8 cellular contexts compared by ENCODE assay signal in genomic region chr1:6026095-6026809, GRCh38. TPM values are rescaled to one million over a fixed set of nuclear protein-coding genes. Genes with fewer than 3 reads are reported as not detected.
DNase-seq lines count a peak whose midpoint lies in the region; ATAC-seq lines count a peak whose summit lies in the region.

No MANE protein-coding gene starts in this region.

- peak overlapping the region; percentile 94 for H2AK5ac ChIP-seq in neuronal stem cell (ENCODE audit: low read depth, low read length)

- no peak overlapping the region for H3K4me3 ChIP-seq in neuronal stem cell (ENCODE audit: low read length in 2 of 2)
- H3K4me3 ChIP-seq in thymus (ENCODE audit: low read length), result peak overlapping the region; percentile 50

- in situ Hi-C loops in ACHN (cut with HindIII; ENCODE audit: low pct_ligation_motif_present, low pct_unique_long_range_greater_than_20kb, low sequenced_read_pairs), result no loop called here

- peak; percentile 91 for DNase-seq in ACHN
- peak; percentile 100 for DNase-seq in NCI-H510A (lab: John Stamatoyannopoulos, UW)
- DNase-seq in activated CD4-positive, alpha-beta T cell treated with anti-CD3 and anti-CD28 coated beads, Interleukin-2, amount 50 U/mL, for 48 hours, result peak; percentile 97
- peak; percentile 44 for DNase-seq in epidermal melanocyte (ENCODE audit: insufficient read length, low spot score)
- DNase-seq in neuronal stem cell (ENCODE audit: low spot score), result no peak

- no peaks in the 10 kb centered on the region for H3K36me3 ChIP-seq in neuronal stem cell (replicated peaks in 1 of 2; ENCODE audit: control insufficient read depth in 2 of 2, insufficient read depth in 2 of 2, low read length in 2 of 2)
- H3K36me3 ChIP-seq in thymus (ENCODE audit: control insufficient read depth, insufficient read depth), result no peaks in the 10 kb centered on the region

- H3K9me3 ChIP-seq in neuronal stem cell (replicated peaks in 1 of 2; ENCODE audit: control insufficient read depth in 2 of 2, insufficient read depth in 1 of 2, low read depth in 1 of 2, low read length in 2 of 2), result no peaks in the 10 kb centered on the region
- H3K9me3 ChIP-seq in thymus (ENCODE audit: control insufficient read depth), result no peaks in the 10 kb centered on the region

- H3K18ac ChIP-seq in neuronal stem cell (ENCODE audit: low read length), result peak overlapping the region; percentile 85

- H3K23ac ChIP-seq in neuronal stem cell (ENCODE audit: low read depth, low read length, poor library complexity), result peak overlapping the region; percentile 73

- H2BK12ac ChIP-seq in neuronal stem cell (ENCODE audit: low read length), result peak overlapping the region; percentile 96

- H4K8ac ChIP-seq in neuronal stem cell (ENCODE audit: low read depth, low read length), result peak overlapping the region; percentile 82

- H3K4me1 ChIP-seq in neuronal stem cell (ENCODE audit: control insufficient read depth in 2 of 2, insufficient read depth in 1 of 2, low read depth in 1 of 2, low read length in 2 of 2) (peaks cover 7 to 11% of the 10 kb centered on the region in 2 donors), thymus (ENCODE audit: control insufficient read depth, insufficient read depth, low read length) (peaks cover 33% of the 10 kb centered on the region)

- H2BK120ac ChIP-seq in neuronal stem cell (ENCODE audit: low read depth, low read length), result no peak overlapping the region

- H3K27ac ChIP-seq in neuronal stem cell (replicated peaks; ENCODE audit: low read length) (no peak overlapping the region), thymus (ENCODE audit: low read depth) (peak overlapping the region; percentile 89)

- WGBS in neuronal stem cell (ENCODE audit: extremely low coverage in 2 of 2, insufficient read length in 2 of 2, insufficient replicate concordance in 1 of 2), 2 donors, result no CpG with 5 or more reads among the region's 34 CpGs
- 3% methylated on average over 34 of the region's 34 CpGs for WGBS in thymus

- H3K79me1 ChIP-seq in neuronal stem cell (ENCODE audit: low read depth, low read length), result no peaks in the 10 kb centered on the region

- peak overlapping the region; percentile 23 for H2AFZ ChIP-seq in neuronal stem cell (ENCODE audit: low read length)

- H3K4ac ChIP-seq in neuronal stem cell (ENCODE audit: low read length), result no peak overlapping the region

- no peak overlapping the region for H4K91ac ChIP-seq in neuronal stem cell (ENCODE audit: low read depth, low read length, poor library complexity)

- H3K9ac ChIP-seq in neuronal stem cell (ENCODE audit: low read depth, low read length, poor library complexity), result peak overlapping the region; percentile 60

- peak overlapping the region; percentile 9 for H3K14ac ChIP-seq in neuronal stem cell (ENCODE audit: low read length)

- H3K4me2 ChIP-seq in neuronal stem cell (ENCODE audit: insufficient read depth, low read length, poor library complexity, severe bottlenecking), result peak overlapping the region; percentile 11

- peaks cover 0 to 24% (median 0%) of the 10 kb centered on the region in 3 experiments for H3K27me3 ChIP-seq in neuronal stem cell (ENCODE audit: control insufficient read depth in 3 of 3, insufficient read depth in 3 of 3, low read depth in 1 of 3, low read length in 3 of 3)
- H3K27me3 ChIP-seq in thymus (ENCODE audit: control insufficient read depth, insufficient read depth), result no peaks in the 10 kb centered on the region

- no peak overlapping the region for H2BK5ac ChIP-seq in neuronal stem cell (ENCODE audit: low read length)

- peak overlapping the region; percentile 84 for H2BK15ac ChIP-seq in neuronal stem cell (ENCODE audit: low read length)

- ATAC-seq in GM18870 (IDR thresholded peaks at IDR 0.05; ENCODE audit: unreplicated experiment), result peak; percentile 47
- peak; percentile 73 for ATAC-seq in HG03064 (IDR thresholded peaks at IDR 0.05; ENCODE audit: low read depth, unreplicated experiment)

RNA-seq across cellular contexts. Expression of gene KCNAB2, which starts 19.4 kb away (rescaled TPM):
- polyA plus RNA-seq in neuronal stem cell (2013, experiment 1 of 2), result 5.4 TPM
- 6.0 TPM for polyA plus RNA-seq in neuronal stem cell (2013, experiment 2 of 2)
- polyA plus RNA-seq in thymus, result 40.1 TPM

RNA-seq across cellular contexts. Expression of gene NPHP4, which starts 34.0 kb away (rescaled TPM):
- 9.7 TPM for polyA plus RNA-seq in neuronal stem cell (2013, experiment 1 of 2)
- polyA plus RNA-seq in neuronal stem cell (2013, experiment 2 of 2), result 9.5 TPM
- 4.2 TPM for polyA plus RNA-seq in thymus
